Comparison of ENCODE assay signal across 29 cellular contexts in the genomic region with DNA sequence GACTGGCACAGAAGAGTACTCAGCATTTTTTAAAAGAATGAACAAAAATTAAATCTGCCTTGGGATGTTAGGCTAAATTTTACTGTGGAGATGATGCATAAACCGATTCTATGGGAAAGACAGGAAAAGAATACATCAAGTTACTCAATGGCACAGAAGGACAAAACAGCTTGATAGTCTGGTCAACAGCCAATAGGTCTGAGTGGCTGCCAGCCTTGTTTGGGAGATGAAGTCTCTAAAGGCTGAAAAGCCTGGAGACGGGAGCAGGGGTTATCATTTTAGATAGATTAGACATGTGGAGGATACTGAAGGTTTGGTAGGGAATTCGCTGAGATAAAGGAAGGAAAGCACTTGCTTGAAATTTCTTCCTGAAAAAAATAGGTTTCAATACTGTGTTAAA. TPM values are rescaled to one million over a fixed set of nuclear protein-coding genes. Genes with fewer than 3 reads are reported as not detected.
"Had no signal": no experiment of that assay in that cellular context is flagged by ENCODE, and none has a peak within 500 bp of the region (broad histone marks: within the 10 kb centered on the region; RNA-seq: fewer than 3 reads in every experiment).

No MANE protein-coding gene starts in this region.

- H3K36me3 ChIP-seq: brain microvascular endothelial cell, SJCRH30 had no signal

- H3K9me3 ChIP-seq: SJCRH30 had no signal

- H3K27me3 ChIP-seq: brain microvascular endothelial cell, SJCRH30 had no signal

- ATAC-seq: activated CD8-positive, alpha-beta T cell treated with anti-CD3 and anti-CD28 coated beads for 36 hours; activated T-cell treated with anti-CD3 and anti-CD28 coated beads, Interleukin-2, amount 50 U/mL, for 72 hours; activated T-helper 17 cell treated with anti-CD3 and anti-CD28 coated beads, Interleukin-2, amount 50 U/mL, for 72 hours had no signal

- H3K4me3 ChIP-seq: PC-9, SJCRH30, SK-N-MC had no signal

- DNase-seq: activated CD4-positive, alpha-beta T cell treated with anti-CD3 and anti-CD28 coated beads, Interleukin-2, amount 10 ng/mL, durations not matched to agents 24 days and 14 days; activated CD4-positive, alpha-beta T cell treated with anti-CD3 and anti-CD28 coated beads, Interleukin-2, amount 50 U/mL, for 4 hours; activated CD8-positive, alpha-beta T cell treated with anti-CD3 and anti-CD28 coated beads for 36 hours; activated effector memory CD4-positive, alpha-beta T cell treated with anti-CD3 and anti-CD28 coated beads, Interleukin-2, amount 50 U/mL, for 16 hours; activated naive CD4-positive, alpha-beta T cell; activated naive CD4-positive, alpha-beta T cell treated with anti-CD3 and anti-CD28 coated beads, Interleukin-2, amount 50 U/mL, for 16 hours; activated naive CD8-positive, alpha-beta T cell treated with anti-CD3 and anti-CD28 coated beads for 36 hours; activated T-cell treated with anti-CD3 and anti-CD28 coated beads, Interleukin-2, amount 50 U/mL, for 1 hour; activated T-cell treated with anti-CD3 and anti-CD28 coated beads, Interleukin-2, amount 50 U/mL, for 72 hours; amniotic stem cell; aorta; brain microvascular endothelial cell; NCI-H1092 treated with DMSO at 0.1 percent for 48 hours; NCI-H1417; NCI-H187 treated with DMSO at 0.1 percent for 48 hours; NCI-H2081 treated with DMSO at 0.1 percent for 48 hours; NCI-H226; NCI-H510A; NCI-H526; NCI-H748 treated with DMSO at 0.1 percent for 48 hours; NK-92 treated with Interleukin-12 subunit alpha and Interleukin-12 subunit beta, amount 100 ng/mL, for 24 hours; PC-9; SHP77; SJCRH30 had no signal

- H3K27ac ChIP-seq: brain microvascular endothelial cell, KMS-11, PC-9, RWPE1, SJCRH30, SK-N-MC had no signal

RNA-seq across cellular contexts. Expression of gene LAMA2, which starts 56.3 kb away (rescaled TPM):
- total RNA-seq: OCI-LY7 had no signal
